Comparison of ENCODE assay signal across 13 cellular contexts in genomic region chr17:62566996-62567578, GRCh38.
"Had no signal": no experiment of that assay in that cellular context is flagged by ENCODE, and none has a peak within 500 bp of the region (broad histone marks: within the 10 kb centered on the region; RNA-seq: fewer than 3 reads in every experiment).

No MANE protein-coding gene starts in this region.

- H3K27ac Mint-ChIP-seq: brain; dendritic cell treated with granulocyte-macrophage colony-stimulating factor and Interleukin-4, amounts not matched to agents 40 ng/mL and 50 ng/mL, for 4 days; mesothelial cell of epicardium had no signal

- H3K4me3 ChIP-seq: skin epidermis, transverse colon had no signal

- H3K9me3 Mint-ChIP-seq: activated naive CD4-positive, alpha-beta T cell treated with anti-CD3 and anti-CD28 coated beads, Interleukin-2, amount 50 U/mL, for 24 hours; brain; dendritic cell treated with granulocyte-macrophage colony-stimulating factor and Interleukin-4, amounts not matched to agents 40 ng/mL and 50 ng/mL, for 4 days; neural crest cell had no signal

- H2AFZ ChIP-seq: parathyroid adenoma had no signal

- H3K4me3 Mint-ChIP-seq: activated naive CD4-positive, alpha-beta T cell treated with anti-CD3 and anti-CD28 coated beads, Interleukin-2, amount 50 U/mL, for 24 hours; brain; dendritic cell treated with granulocyte-macrophage colony-stimulating factor and Interleukin-4, amounts not matched to agents 40 ng/mL and 50 ng/mL, for 4 days; mesothelial cell of epicardium; neural crest cell had no signal

- H3K9ac ChIP-seq: parathyroid adenoma had no signal

- H3K4me1 Mint-ChIP-seq: brain, mesothelial cell of epicardium, neural crest cell had no signal

- H3K27ac ChIP-seq: parathyroid adenoma, skin epidermis, transverse colon had no signal

- H3K27me3 ChIP-seq: transverse colon had no signal

- H3K27me3 Mint-ChIP-seq: activated naive CD4-positive, alpha-beta T cell treated with anti-CD3 and anti-CD28 coated beads, Interleukin-2, amount 50 U/mL, for 24 hours; brain; dendritic cell treated with granulocyte-macrophage colony-stimulating factor and Interleukin-4, amounts not matched to agents 40 ng/mL and 50 ng/mL, for 4 days had no signal

- H3K9me3 ChIP-seq: transverse colon had no signal

- DNase-seq: activated CD4-positive, CD25-positive, alpha-beta regulatory T cell; activated CD8-positive, alpha-beta memory T cell treated with anti-CD3 and anti-CD28 coated beads for 24 hours; amniotic stem cell; hypothalamus; substantia nigra; transverse colon had no signal

- H3K4me1 ChIP-seq: parathyroid adenoma had no signal
